ENCODE assay signal across 11 cellular contexts in genomic region chr19:48631254-48631653, GRCh38. TPM values are rescaled to one million over a fixed set of nuclear protein-coding genes. Genes with fewer than 3 reads are reported as not detected.
DNase-seq lines count a peak whose midpoint lies in the region; ATAC-seq and TF ChIP-seq lines count a peak whose summit lies in the region.
"Had no signal": no experiment of that assay in that cellular context is flagged by ENCODE, and none has a peak within 500 bp of the region (broad histone marks: within the 10 kb centered on the region; RNA-seq: fewer than 3 reads in every experiment).

No MANE protein-coding gene starts in this region.

- ATAC-seq in SK-N-SH treated with all-trans-retinoic acid at 6 μM for 48 hours (no peak), lower lobe of right lung (no peak), HG03457 (IDR thresholded peaks at IDR 0.05; ENCODE audit: unreplicated experiment) (no peak)
- ATAC-seq: effector memory CD8-positive, alpha-beta T cell had no signal

- H3K36me3 ChIP-seq in SK-N-SH (replicated peaks in 1 of 2; ENCODE audit: control insufficient read depth in 1 of 2, insufficient read depth in 2 of 2, low read length in 1 of 2) (peaks cover 17 to 25% of the 10 kb centered on the region in 2 experiments), lower lobe of right lung (peaks cover 49% of the 10 kb centered on the region), testis (ENCODE audit: low read depth, missing control alignments) (no peaks in the 10 kb centered on the region)

- CTCF ChIA-PET in SK-N-SH (lab: Yijun Ruan, JAX), result interaction anchor here (0.9 to 1.0 kb wide), 2 partner anchors 15 to 339 kb away, joined by 3 to 5 read pairs; partner anchors contain the start of gene CA11
- CTCF ChIA-PET in activated CD4-positive, alpha-beta memory T cell treated with anti-CD3 and anti-CD28 coated beads for 36 hours (lab: Charles Lee), result no interaction called here

- TF ChIP-seq RAD21 in SK-N-SH (IDR thresholded peaks at IDR 0.05; ENCODE audit: low read length), result no peak

- no peak for TF ChIP-seq POLR2A in testis (IDR thresholded peaks at IDR 0.05)

- 86% methylated on average over 3 of the region's 3 CpGs for WGBS in SK-N-SH (ENCODE audit: low lambda C conversion rate)
- WGBS in testis, 2 donors, result 52 to 60% methylated on average over 3 of the region's 3 CpGs

- H3K27me3 Mint-ChIP-seq in activated CD4-positive, alpha-beta memory T cell treated with anti-CD3 and anti-CD28 coated beads for 36 hours, result no peaks in the 10 kb centered on the region
- H3K27me3 Mint-ChIP-seq: effector memory CD8-positive, alpha-beta T cell had no signal

- POLR2A ChIA-PET in SK-N-SH (lab: Yijun Ruan, JAX), result interaction anchor here (0.8 kb wide), 1 partner anchor 164 kb away, joined by 3 read pairs; no protein-coding TSS in a partner anchor
- POLR2A ChIA-PET in activated CD4-positive, alpha-beta memory T cell treated with anti-CD3 and anti-CD28 coated beads for 36 hours (lab: Charles Lee), result interaction anchor here (0.7 kb wide), 1 partner anchor 12 kb away, joined by 4 read pairs; the partner anchor contains the start of genes RPL18 and SPHK2

- no peak for TF ChIP-seq CTCF in SK-N-SH (IDR thresholded peaks at IDR 0.05)
- no peak for TF ChIP-seq CTCF in lower lobe of right lung (IDR thresholded peaks at IDR 0.05)
- TF ChIP-seq CTCF in testis (IDR thresholded peaks at IDR 0.05), result no peak
- no peak for TF ChIP-seq CTCF in GM20000 (IDR thresholded peaks at IDR 0.05; ENCODE audit: extremely low read depth, missing control alignments)

- no peaks in the 10 kb centered on the region; the same call in 1 of the 2 replicates for H3K79me2 ChIP-seq in SK-N-SH (ENCODE audit: insufficient read depth)

- H4K20me1 ChIP-seq in SK-N-SH (ENCODE audit: insufficient read depth), result no peaks in the 10 kb centered on the region

- H3K27me3 ChIP-seq in SK-N-SH (ENCODE audit: insufficient read depth) (no peaks in the 10 kb centered on the region), lower lobe of right lung (ENCODE audit: low read depth) (no peaks in the 10 kb centered on the region), testis (no peaks in the 10 kb centered on the region)
- H3K27me3 ChIP-seq: MG63 had no signal

- no peaks in the 10 kb centered on the region for H3K9me2 ChIP-seq in SK-N-SH

- peaks cover 7% of the 10 kb centered on the region for H3K36me3 Mint-ChIP-seq in activated CD4-positive, alpha-beta memory T cell treated with anti-CD3 and anti-CD28 coated beads for 36 hours

- no peak overlapping the region for H3K4me2 ChIP-seq in SK-N-SH

- no peak overlapping the region for H2AFZ ChIP-seq in SK-N-SH (ENCODE audit: low read depth)

- no peaks in the 10 kb centered on the region for H3K9me3 Mint-ChIP-seq in activated CD4-positive, alpha-beta memory T cell treated with anti-CD3 and anti-CD28 coated beads for 36 hours
- H3K9me3 Mint-ChIP-seq: effector memory CD8-positive, alpha-beta T cell had no signal

- H3K4me1 ChIP-seq in SK-N-SH (ENCODE audit: control insufficient read depth in 1 of 2, insufficient read depth in 2 of 2, low read depth in 1 of 2, low read length in 1 of 2) (peaks cover 25 to 27% of the 10 kb centered on the region in 2 experiments), lower lobe of right lung (peaks cover 68% of the 10 kb centered on the region), testis (peaks cover 46% of the 10 kb centered on the region)

- peaks cover 38% of the 10 kb centered on the region for H3K4me1 Mint-ChIP-seq in activated CD4-positive, alpha-beta memory T cell treated with anti-CD3 and anti-CD28 coated beads for 36 hours (ENCODE audit: low read depth)

- H3K4me3 ChIP-seq in SK-N-SH (ENCODE audit: low read depth in 2 of 2, low read length in 1 of 2) (no peak overlapping the region), lower lobe of right lung (no peak overlapping the region), testis (no peak overlapping the region)
- H3K4me3 ChIP-seq: MG63 had no signal

- H3K27ac ChIP-seq in SK-N-SH (ENCODE audit: low read depth in 2 of 2, low read length in 1 of 2), result no peak overlapping the region; a peak in 1 of 4 replicates
- H3K27ac ChIP-seq in lower lobe of right lung, result peak overlapping the region; percentile 77
- H3K27ac ChIP-seq in testis, result peak overlapping the region; percentile 87 to 98

- H3K9ac ChIP-seq in SK-N-SH, result no peak overlapping the region

- H3F3A ChIP-seq in SK-N-SH (replicated peaks; ENCODE audit: insufficient read depth), result peaks cover 21% of the 10 kb centered on the region

- H3K4me3 Mint-ChIP-seq in activated CD4-positive, alpha-beta memory T cell treated with anti-CD3 and anti-CD28 coated beads for 36 hours, result no peak overlapping the region
- H3K4me3 Mint-ChIP-seq: effector memory CD8-positive, alpha-beta T cell had no signal

- peak overlapping the region; percentile 23 for H3K27ac Mint-ChIP-seq in activated CD4-positive, alpha-beta memory T cell treated with anti-CD3 and anti-CD28 coated beads for 36 hours

- DNase-seq in SK-N-SH (no peak), lower lobe of right lung (no peak), testis (no peak), GM20000 (ENCODE audit: low spot score) (no peak), EL (no peak)
- no peak for DNase-seq in activated CD4-positive, alpha-beta memory T cell treated with anti-CD3 and anti-CD28 coated beads for 36 hours
- DNase-seq: activated gamma-delta T cell; effector memory CD8-positive, alpha-beta T cell; MG63 had no signal

- no peaks in the 10 kb centered on the region for H3K9me3 ChIP-seq in SK-N-SH
- no peaks in the 10 kb centered on the region for H3K9me3 ChIP-seq in lower lobe of right lung
- no peaks in the 10 kb centered on the region for H3K9me3 ChIP-seq in testis
- H3K9me3 ChIP-seq: MG63 had no signal

- TF ChIP-seq EP300 in SK-N-SH (IDR thresholded peaks at IDR 0.05; ENCODE audit: borderline replicate concordance in 1 of 2, low read depth in 1 of 2, low read length in 1 of 2), result no peak

- intact Hi-C loops in activated CD4-positive, alpha-beta memory T cell treated with anti-CD3 and anti-CD28 coated beads for 36 hours (cut with micrococcal nuclease), result no loop called here
- intact Hi-C loops in lower lobe of right lung (cut with DNase I), result no loop called here
- intact Hi-C loops in testis (cut with DNase I; ENCODE audit: low total_unique reads), result no loop called here

TF ChIP-seq in SK-N-SH, 30 proteins besides CTCF, POLR2A, EP300 and RAD21:
- TF ChIP-seq POLR2AphosphoS5 (IDR thresholded peaks at IDR 0.05; ENCODE audit: low read depth, low read length) (peak; percentile 3; the same call in 1 of the 2 replicates), GABPA (IDR thresholded peaks at IDR 0.05; ENCODE audit: low read depth) (no peak)
TF ChIP-seq in SK-N-SH: peak in this region for 1.

TF ChIP-seq in SK-N-SH treated with all-trans-retinoic acid at 6 μM for 48 hours, 23 proteins besides CTCF, POLR2A, EP300 and RAD21 (continues in another document):
- TF ChIP-seq ZFP3 (CRISPR knock-in tag; IDR thresholded peaks at IDR 0.05), result no peak
- TF ChIP-seq PPARA (CRISPR knock-in tag; IDR thresholded peaks at IDR 0.05; ENCODE audit: borderline replicate concordance), result no peak
- no peak for TF ChIP-seq BACH2 (CRISPR knock-in tag; IDR thresholded peaks at IDR 0.05; ENCODE audit: borderline replicate concordance)
- no peak for TF ChIP-seq ZNF8 (CRISPR knock-in tag; IDR thresholded peaks at IDR 0.05)
- no peak for TF ChIP-seq TCF4 (CRISPR knock-in tag; IDR thresholded peaks at IDR 0.05; ENCODE audit: borderline replicate concordance)
- no peak for TF ChIP-seq GLIS3 (CRISPR knock-in tag; IDR thresholded peaks at IDR 0.05)
- no peak for TF ChIP-seq ARNTL (CRISPR knock-in tag; IDR thresholded peaks at IDR 0.05; ENCODE audit: borderline replicate concordance, low read depth)

RNA-seq across cellular contexts. Expression of gene DBP, which starts 5.9 kb away (rescaled TPM):
- 7.8 and 12.6 TPM in 2 replicates for polyA plus RNA-seq in SK-N-SH (2012; rRNA removed)
- polyA plus RNA-seq in SK-N-SH (2012; cell fraction: cytosol; rRNA removed), result 7.3 and 10.3 TPM in 2 replicates
- 8.6 and 13.4 TPM in 2 replicates for polyA plus RNA-seq in SK-N-SH (2012; cell fraction: nucleus; rRNA removed)
- 10 to 100 TPM in 1 of 2 experiments, 1 to 10 TPM in 1; 8.3 to 10.4 TPM for total RNA-seq in activated CD4-positive, alpha-beta memory T cell treated with anti-CD3 and anti-CD28 coated beads for 36 hours
- total RNA-seq in lower lobe of right lung, result 17.7 TPM
- 10 to 100 TPM; 48.9 to 51.0 TPM for total RNA-seq in testis
- 30.4 TPM for polyA plus RNA-seq in testis (ENCODE audit: insufficient read depth, low read depth, low replicate concordance)

RNA-seq across cellular contexts. Expression of gene SPHK2, which starts 11.9 kb away (rescaled TPM):
- polyA plus RNA-seq in SK-N-SH (2012; rRNA removed) (14.1 and 14.8 TPM in 2 replicates), testis (ENCODE audit: insufficient read depth, low read depth, low replicate concordance) (47.6 TPM)
- 6.1 and 8.8 TPM in 2 replicates for polyA plus RNA-seq in SK-N-SH (2012; cell fraction: cytosol; rRNA removed)
- 42.4 and 44.9 TPM in 2 replicates for polyA plus RNA-seq in SK-N-SH (2012; cell fraction: nucleus; rRNA removed)
- 10 to 100 TPM; 24.1 to 24.6 TPM for total RNA-seq in activated CD4-positive, alpha-beta memory T cell treated with anti-CD3 and anti-CD28 coated beads for 36 hours
- total RNA-seq in lower lobe of right lung (23.8 TPM), testis (10 to 100 TPM; 31.2 to 43.1 TPM)

RNA-seq across cellular contexts. Expression of gene RPL18, which starts 12.3 kb away (rescaled TPM):
- polyA plus RNA-seq in SK-N-SH (2012; rRNA removed) (2,114 and 2,225 TPM in 2 replicates), testis (ENCODE audit: insufficient read depth, low read depth, low replicate concordance) (1,050 TPM)
- 1,690 and 2,536 TPM in 2 replicates for polyA plus RNA-seq in SK-N-SH (2012; cell fraction: cytosol; rRNA removed)
- polyA plus RNA-seq in SK-N-SH (2012; cell fraction: nucleus; rRNA removed), result 725 and 988 TPM in 2 replicates
- 1,000 to 10,000 TPM; 2,095 to 2,140 TPM for total RNA-seq in activated CD4-positive, alpha-beta memory T cell treated with anti-CD3 and anti-CD28 coated beads for 36 hours
- total RNA-seq in lower lobe of right lung (997 TPM), testis (1,000 to 10,000 TPM; 1,047 to 1,537 TPM)

RNA-seq across cellular contexts. Expression of gene CA11, which starts 14.7 kb away (rescaled TPM):
- polyA plus RNA-seq in SK-N-SH (2012; rRNA removed), result 13.1 and 13.5 TPM in 2 replicates
- polyA plus RNA-seq in SK-N-SH (2012; cell fraction: cytosol; rRNA removed), result 12.8 and 15.5 TPM in 2 replicates
- polyA plus RNA-seq in SK-N-SH (2012; cell fraction: nucleus; rRNA removed), result 10.4 and 10.7 TPM in 2 replicates
- 10 to 100 TPM; 12.7 to 15.9 TPM for total RNA-seq in activated CD4-positive, alpha-beta memory T cell treated with anti-CD3 and anti-CD28 coated beads for 36 hours
- total RNA-seq in lower lobe of right lung, result 7.8 TPM
- total RNA-seq in testis, result 1 to 10 TPM; 6.3 to 6.8 TPM
- 20.0 TPM for polyA plus RNA-seq in testis (ENCODE audit: insufficient read depth, low read depth, low replicate concordance)

RNA-seq across cellular contexts. Expression of gene FAM83E, which starts 16.4 kb away (rescaled TPM):
- polyA plus RNA-seq in SK-N-SH (2012; rRNA removed) (0.44 TPM in 1 of 2 replicates, not detected in the other), testis (ENCODE audit: insufficient read depth, low read depth, low replicate concordance) (2.2 TPM)
- polyA plus RNA-seq in SK-N-SH (2012; cell fraction: cytosol; rRNA removed), result 0.03 TPM in 1 of 2 replicates, not detected in the other
- 0.13 and 0.17 TPM in 2 replicates for polyA plus RNA-seq in SK-N-SH (2012; cell fraction: nucleus; rRNA removed)
- 1 to 10 TPM; 2.2 to 2.4 TPM for total RNA-seq in activated CD4-positive, alpha-beta memory T cell treated with anti-CD3 and anti-CD28 coated beads for 36 hours
- total RNA-seq in lower lobe of right lung (34.1 TPM), testis (1 to 10 TPM in 1 of 2 donors, under 1 TPM in 1; 0.99 to 1.6 TPM)

Comparison
In these comparisons a context has a peak if more than half of its experiments do, and no peak if none do; other contexts are left out.
1. H3K27ac ChIP-seq: peak in lower lobe of right lung (single experiment) and testis (2 of 2); none in SK-N-SH (0 of 2).